Comparison of ENCODE assay signal across 35 cellular contexts in the genomic region with DNA sequence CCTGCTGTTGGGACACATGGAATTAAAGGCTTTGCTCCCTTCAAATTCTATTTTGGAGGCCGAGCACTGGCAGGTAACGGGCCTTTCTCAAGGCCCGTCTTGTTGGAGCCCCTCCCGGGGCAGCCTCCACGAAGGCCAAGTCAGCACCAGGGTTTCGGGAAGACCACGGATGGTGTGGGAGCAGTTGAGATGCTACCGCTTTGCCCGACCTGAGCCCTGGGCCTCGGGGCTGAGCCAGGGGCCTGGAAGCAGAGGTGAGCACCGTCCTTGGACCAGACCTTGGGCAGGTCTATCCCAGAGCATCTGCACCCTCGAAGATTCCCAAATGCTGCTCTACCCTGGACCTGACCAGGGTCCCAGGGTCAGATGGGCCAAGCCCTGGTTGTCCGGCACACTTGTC. TPM values are rescaled to one million over a fixed set of nuclear protein-coding genes. Genes with fewer than 3 reads are reported as not detected.
"Had no signal": no experiment of that assay in that cellular context is flagged by ENCODE, and none has a peak within 500 bp of the region (broad histone marks: within the 10 kb centered on the region; RNA-seq: fewer than 3 reads in every experiment).

No MANE protein-coding gene starts in this region.

- H3K4me3 ChIP-seq: adrenal gland, body of pancreas, breast epithelium had no signal

- H3K4me1 ChIP-seq: adrenal gland, body of pancreas, breast epithelium had no signal

- H3K27me3 ChIP-seq: body of pancreas, breast epithelium had no signal

- H3K9me3 ChIP-seq: adrenal gland, body of pancreas, breast epithelium had no signal

- H3K36me3 ChIP-seq: adrenal gland, brain microvascular endothelial cell, breast epithelium had no signal

- DNase-seq: activated B cell treated with CpG ODN at 0.5 μM for 24 hours; activated CD4-positive, alpha-beta memory T cell treated with anti-CD3 and anti-CD28 coated beads for 36 hours; activated CD4-positive, alpha-beta T cell treated with anti-CD3 and anti-CD28 coated beads for 4 hours; activated CD4-positive, alpha-beta T cell treated with anti-CD3 and anti-CD28 coated beads, Interleukin-2, amount 10 ng/mL, durations not matched to agents 24 days and 14 days; activated CD4-positive, alpha-beta T cell treated with anti-CD3 and anti-CD28 coated beads, Interleukin-2, amount 50 U/mL, for 1 hour; activated CD4-positive, alpha-beta T cell treated with anti-CD3 and anti-CD28 coated beads, Interleukin-2, amount 50 U/mL, for 4 hours; activated CD4-positive, CD25-positive, alpha-beta regulatory T cell treated with anti-CD3 and anti-CD28 coated beads, Interleukin-2, amount 50 U/mL, for 72 hours; activated CD8-positive, alpha-beta memory T cell treated with anti-CD3 and anti-CD28 coated beads, Interleukin-2, amount 50 U/mL, for 4 hours; activated CD8-positive, alpha-beta T cell treated with anti-CD3 and anti-CD28 coated beads for 36 hours; activated effector memory CD4-positive, alpha-beta T cell treated with anti-CD3 and anti-CD28 coated beads, Interleukin-2, amount 50 U/mL, for 16 hours; activated gamma-delta T cell treated with Interleukin-2 at 50 U/mL for 16 hours; activated naive CD4-positive, alpha-beta T cell; activated naive CD4-positive, alpha-beta T cell treated with anti-CD3 and anti-CD28 coated beads for 36 hours; activated naive CD4-positive, alpha-beta T cell treated with anti-CD3 and anti-CD28 coated beads, Interleukin-2, amount 50 U/mL, for 16 hours; activated naive CD8-positive, alpha-beta T cell treated with anti-CD3 and anti-CD28 coated beads for 36 hours; activated T-cell treated with anti-CD3 and anti-CD28 coated beads for 4 hours; activated T-cell treated with anti-CD3 and anti-CD28 coated beads, Interleukin-2, amount 50 U/mL, for 1 hour; activated T-cell treated with anti-CD3 and anti-CD28 coated beads, Interleukin-2, amount 50 U/mL, for 4 hours; activated T-cell treated with anti-CD3 and anti-CD28 coated beads, Interleukin-2, amount 50 U/mL, for 72 hours; adrenal gland; amniotic stem cell; aorta; body of pancreas; brain microvascular endothelial cell; caudate nucleus; cerebellar nuclear complex; T-helper 1 cell; T-helper 2 cell; T-helper 9 cell had no signal

- ATAC-seq: activated CD8-positive, alpha-beta T cell treated with anti-CD3 and anti-CD28 coated beads for 36 hours; activated naive CD4-positive, alpha-beta T cell treated with anti-CD3 and anti-CD28 coated beads, Interleukin-2, amount 50 U/mL, for 72 hours; activated T-cell treated with anti-CD3 and anti-CD28 coated beads, Interleukin-2, amount 50 U/mL, for 4 hours; activated T-cell treated with anti-CD3 and anti-CD28 coated beads, Interleukin-2, amount 50 U/mL, for 72 hours; activated T-helper 17 cell treated with anti-CD3 and anti-CD28 coated beads, Interleukin-2, amount 50 U/mL, for 72 hours; body of pancreas had no signal

- H3K27ac ChIP-seq: adrenal gland, body of pancreas, brain microvascular endothelial cell, breast epithelium, VCaP had no signal

RNA-seq across cellular contexts. Expression of a gene that starts 38.6 kb away (rescaled TPM):
- total RNA-seq: activated B cell treated with CpG ODN at 0.5 μM for 24 hours; activated CD4-positive, alpha-beta memory T cell treated with anti-CD3 and anti-CD28 coated beads for 36 hours; activated CD4-positive, alpha-beta T cell treated with anti-CD3 and anti-CD28 coated beads, Interleukin-2, amount 10 ng/mL, durations not matched to agents 24 days and 14 days; activated CD8-positive, alpha-beta memory T cell treated with anti-CD3 and anti-CD28 coated beads for 36 hours; activated CD8-positive, alpha-beta T cell treated with anti-CD3 and anti-CD28 coated beads for 36 hours; activated naive CD4-positive, alpha-beta T cell treated with anti-CD3 and anti-CD28 coated beads for 36 hours; activated naive CD4-positive, alpha-beta T cell treated with anti-CD3 and anti-CD28 coated beads, Interleukin-2, amount 50 U/mL, for 72 hours; activated naive CD8-positive, alpha-beta T cell treated with anti-CD3 and anti-CD28 coated beads for 36 hours; activated T-helper 1 cell treated with anti-CD3 and anti-CD28 coated beads, Interleukin-12 subunit alpha, Interleukin-12 subunit beta, Interleukin-2, Interleukin-4 antibody, amounts not matched to agents 30 ng/mL and 10 ng/mL and 1 ng/mL, durations not matched to agents 14 hours and 24 hours and 36 hours; activated T-helper 17 cell treated with anti-CD3 and anti-CD28 coated beads, Interleukin-2, amount 50 U/mL, for 72 hours; body of pancreas had no signal
